Comparison of ENCODE assay signal across 15 cellular contexts in genomic region chr9:133727277-133727875, GRCh38. TPM values are rescaled to one million over a fixed set of nuclear protein-coding genes. Genes with fewer than 3 reads are reported as not detected.
A peak's percentile ranks its signal among the peaks of the same experiment; 100 is the strongest.
DNase-seq lines count a peak whose midpoint lies in the region; ATAC-seq and TF ChIP-seq lines count a peak whose summit lies in the region.
"Had no signal": no experiment of that assay in that cellular context is flagged by ENCODE, and none has a peak within 500 bp of the region (broad histone marks: within the 10 kb centered on the region; RNA-seq: fewer than 3 reads in every experiment).

No MANE protein-coding gene starts in this region.

- ATAC-seq in SK-N-SH treated with all-trans-retinoic acid at 6 μM for 48 hours (no peak), PC-3 (no peak), HG03135 (IDR thresholded peaks at IDR 0.05; ENCODE audit: unreplicated experiment) (no peak)

- no peak for TF ChIP-seq RAD21 in SK-N-SH (IDR thresholded peaks at IDR 0.05; ENCODE audit: low read length)

- H3K79me2 ChIP-seq in SK-N-SH (ENCODE audit: insufficient read depth) (no peaks in the 10 kb centered on the region), PC-3 (ENCODE audit: low read length) (no peaks in the 10 kb centered on the region)

- H3K9me3 Mint-ChIP-seq in glutamatergic neuron (ENCODE audit: unreplicated experiment) = peaks cover 5% of the 10 kb centered on the region
- H3K9me3 Mint-ChIP-seq: HFFc6; naive thymus-derived CD4-positive, alpha-beta T cell had no signal

- peaks cover 6% of the 10 kb centered on the region for H3K27me3 Mint-ChIP-seq in glutamatergic neuron (ENCODE audit: unreplicated experiment)

- no peak overlapping the region for H3K27ac Mint-ChIP-seq in glutamatergic neuron (ENCODE audit: unreplicated experiment)
- H3K27ac Mint-ChIP-seq: HFFc6 had no signal

- peaks cover 0 to 3% of the 10 kb centered on the region in 2 experiments for H3K36me3 ChIP-seq in SK-N-SH (replicated peaks in 1 of 2; ENCODE audit: control insufficient read depth in 1 of 2, insufficient read depth in 2 of 2, low read length in 1 of 2)
- no peaks in the 10 kb centered on the region for H3K36me3 ChIP-seq in PC-3 (ENCODE audit: low read depth, low read length)
- no peaks in the 10 kb centered on the region for H3K36me3 ChIP-seq in spleen

- TF ChIP-seq CTCF in SK-N-SH (IDR thresholded peaks at IDR 0.05) (peak; percentile 9; the same call in 1 of the 2 replicates), PC-3 (conservative IDR thresholded peaks at IDR 0.05; ENCODE audit: low read depth, low read length) (0 out of 2 replicates have a peak, but pooled peaks have one; percentile 20), glutamatergic neuron (IDR thresholded peaks at IDR 0.05; ENCODE audit: partially characterized antibody, unreplicated experiment) (no peak), spleen (IDR thresholded peaks at IDR 0.05 in 8 of 11, conservative IDR thresholded peaks at IDR 0.05 in 3 of 11) (peak in 1 of 11 experiments; percentile 9)

- DNase-seq in SK-N-SH = peak; percentile 46
- DNase-seq in PC-3 = peak; percentile 7
- DNase-seq in glutamatergic neuron = peak; percentile 10
- DNase-seq in spleen = peak; percentile 56
- no peak for DNase-seq in A172 (ENCODE audit: low spot score)
- DNase-seq in NCI-H2081 treated with DMSO at 0.1 percent for 48 hours (lab: John Stamatoyannopoulos, UW) = no peak
- DNase-seq: DMS79, HFFc6, IMR-90, islet precursor cell had no signal

- H3K4me1 ChIP-seq in SK-N-SH (ENCODE audit: control insufficient read depth in 1 of 2, insufficient read depth in 2 of 2, low read depth in 1 of 2, low read length in 1 of 2) = peaks cover 0 to 5% of the 10 kb centered on the region in 2 experiments; a peak in 1 of 4 replicates
- no peaks in the 10 kb centered on the region for H3K4me1 ChIP-seq in PC-3 (ENCODE audit: insufficient read depth, low read length)
- H3K4me1 ChIP-seq in spleen = peaks cover 0 to 3% (median 0%) of the 10 kb centered on the region in 6 donors

- no peak for TF ChIP-seq POLR2A in spleen (IDR thresholded peaks at IDR 0.05)

- peaks cover 10% of the 10 kb centered on the region for H3K4me1 Mint-ChIP-seq in glutamatergic neuron (ENCODE audit: low read depth, unreplicated experiment)

- no peak overlapping the region for H3K4me3 ChIP-seq in SK-N-SH (ENCODE audit: low read depth in 2 of 2, low read length in 1 of 2)
- H3K4me3 ChIP-seq in PC-3 (ENCODE audit: low read length) = no peak overlapping the region
- H3K4me3 ChIP-seq in spleen = no peak overlapping the region
- H3K4me3 ChIP-seq: dorsolateral prefrontal cortex, smooth muscle cell had no signal

- H3K9me2 ChIP-seq in SK-N-SH (no peaks in the 10 kb centered on the region), PC-3 (replicated peaks; ENCODE audit: low read length) (no peaks in the 10 kb centered on the region)

- H3K27ac ChIP-seq in SK-N-SH (ENCODE audit: low read depth in 2 of 2, low read length in 1 of 2) (no peak overlapping the region), PC-3 (ENCODE audit: low read length) (no peak overlapping the region), spleen (no peak overlapping the region)

- H2AFZ ChIP-seq in SK-N-SH (ENCODE audit: low read depth) (no peak overlapping the region), PC-3 (ENCODE audit: low read length) (no peak overlapping the region)

- H3F3A ChIP-seq in SK-N-SH (replicated peaks; ENCODE audit: insufficient read depth) (peaks cover 4% of the 10 kb centered on the region), PC-3 (ENCODE audit: low read length, unreplicated experiment) (no peaks in the 10 kb centered on the region)

- intact Hi-C loops in PC-3 (cut with micrococcal nuclease) (loop anchor here (2.0 kb wide), 1 partner anchor 195 kb away; no protein-coding TSS in a partner anchor), spleen (cut with DNase I; ENCODE audit: low total_unique reads) (loop anchor here (10.0 kb wide), 1 partner anchor 193 kb away; the partner anchor contains the start of gene ADAMTSL2)

- H4K20me1 ChIP-seq in SK-N-SH (ENCODE audit: insufficient read depth) (no peaks in the 10 kb centered on the region), PC-3 (ENCODE audit: low read length) (no peaks in the 10 kb centered on the region)

- H3K27me3 ChIP-seq in SK-N-SH (ENCODE audit: insufficient read depth) = no peaks in the 10 kb centered on the region
- H3K27me3 ChIP-seq in PC-3 (ENCODE audit: low read length) = no peaks in the 10 kb centered on the region
- peaks cover 0 to 47% (median 0%) of the 10 kb centered on the region in 7 donors for H3K27me3 ChIP-seq in spleen (replicated peaks in 1 of 7)

- no peak overlapping the region for H3K9ac ChIP-seq in SK-N-SH
- H3K9ac ChIP-seq in PC-3 (ENCODE audit: low read length) = no peak overlapping the region

- TF ChIP-seq EP300 in SK-N-SH (IDR thresholded peaks at IDR 0.05; ENCODE audit: borderline replicate concordance in 1 of 2, low read depth in 1 of 2, low read length in 1 of 2) = no peak

- no peak overlapping the region for H3K4me3 Mint-ChIP-seq in glutamatergic neuron (ENCODE audit: unreplicated experiment)
- H3K4me3 Mint-ChIP-seq: HFFc6; naive thymus-derived CD4-positive, alpha-beta T cell had no signal

- CTCF ChIA-PET in SK-N-SH (lab: Yijun Ruan, JAX) = interaction anchor here (0.6 to 8.7 kb wide), 37 partner anchors 8 to 539 kb away, joined by 3 to 83 read pairs (median 4); partner anchors contain the start of genes ADAMTSL2 and SARDH
- CTCF ChIA-PET in PC-3 (lab: Charles Lee) = interaction anchor here (0.5 to 0.8 kb wide), 2 partner anchors 16 to 30 kb away, joined by 3 read pairs; no protein-coding TSS in a partner anchor

- no TSS peak for BruUV-seq in PC-3 (replicated peaks; lab: Mats Ljungman, UMichigan)

- H3K36me3 Mint-ChIP-seq in glutamatergic neuron (ENCODE audit: unreplicated experiment) = peaks cover 3% of the 10 kb centered on the region
- H3K36me3 Mint-ChIP-seq: naive thymus-derived CD4-positive, alpha-beta T cell had no signal

- 88% methylated on average over 4 of the region's 10 CpGs for WGBS in SK-N-SH (ENCODE audit: low lambda C conversion rate)
- 53 to 61% (median 57%) methylated on average over 9 to 10 of the region's 10 CpGs for WGBS in spleen, 5 donors

- POLR2A ChIA-PET in SK-N-SH (lab: Yijun Ruan, JAX) (interaction anchor here (0.8 to 1.8 kb wide), 4 partner anchors 23 to 91 kb away, joined by 4 to 6 read pairs (median 5); partner anchors contain the start of gene DBH), PC-3 (lab: Charles Lee; ENCODE audit: unreplicated experiment) (no interaction called here)

- H3K4me2 ChIP-seq in SK-N-SH (no peak overlapping the region), PC-3 (ENCODE audit: low read length) (no peak overlapping the region)
- H3K4me2 ChIP-seq: smooth muscle cell had no signal

- H3K9me3 ChIP-seq in SK-N-SH (no peaks in the 10 kb centered on the region), PC-3 (ENCODE audit: low read length) (no peaks in the 10 kb centered on the region), spleen (no peaks in the 10 kb centered on the region)

TF ChIP-seq in SK-N-SH, 30 proteins besides CTCF, POLR2A, EP300 and RAD21 (continues in another document):
- TF ChIP-seq ZBTB33 (IDR thresholded peaks at IDR 0.05; ENCODE audit: borderline replicate concordance, low read depth) = no peak
- TF ChIP-seq TEAD4 (IDR thresholded peaks at IDR 0.05; ENCODE audit: borderline replicate concordance, insufficient read depth) = no peak
- no peak for TF ChIP-seq CHD2 (IDR thresholded peaks at IDR 0.05; ENCODE audit: low read length, partially characterized antibody)
- no peak for TF ChIP-seq SIN3A (IDR thresholded peaks at IDR 0.05; ENCODE audit: borderline replicate concordance, low read depth, low read length)

TF ChIP-seq in SK-N-SH treated with all-trans-retinoic acid at 6 μM for 48 hours, 23 proteins besides CTCF, POLR2A, EP300 and RAD21 (continues in another document):
- TF ChIP-seq OSR1 (CRISPR knock-in tag; IDR thresholded peaks at IDR 0.05) (no peak), GLIS3 (CRISPR knock-in tag; IDR thresholded peaks at IDR 0.05) (no peak), ZNF70 (CRISPR knock-in tag; IDR thresholded peaks at IDR 0.05) (no peak), TCF4 (CRISPR knock-in tag; IDR thresholded peaks at IDR 0.05; ENCODE audit: borderline replicate concordance) (no peak), PPARA (CRISPR knock-in tag; IDR thresholded peaks at IDR 0.05; ENCODE audit: borderline replicate concordance) (no peak), TSHZ2 (CRISPR knock-in tag; IDR thresholded peaks at IDR 0.05) (no peak), ZNF8 (CRISPR knock-in tag; IDR thresholded peaks at IDR 0.05) (no peak)

RNA-seq across cellular contexts. Expression of gene SARDH, which starts 10.8 kb away (rescaled TPM):
- polyA plus RNA-seq in SK-N-SH (2012; rRNA removed) (2.9 and 5.9 TPM in 2 replicates), spleen (1 to 10 TPM; 1.3 to 1.5 (median 1.5) TPM)
- 1.6 and 3.0 TPM in 2 replicates for polyA plus RNA-seq in SK-N-SH (2012; cell fraction: cytosol; rRNA removed)
- polyA plus RNA-seq in SK-N-SH (2012; cell fraction: nucleus; rRNA removed) = 9.9 and 14.3 TPM in 2 replicates
- total RNA-seq in PC-3 (2014; rRNA removed) (2.5 and 3.4 TPM in 2 replicates), glutamatergic neuron (ENCODE audit: unreplicated experiment) (2.0 TPM), spleen (1 to 10 TPM; 1.0 to 4.5 (median 3.1) TPM)
- total RNA-seq in A172 (2014; rRNA removed; shearing (Covaris generic)) = 30.5 and 31.0 TPM in 2 replicates

Comparison
In these comparisons a context has a peak if more than half of its experiments do, and no peak if none do; other contexts are left out.
1. DNase-seq: peak in SK-N-SH (single experiment), PC-3 (single experiment), glutamatergic neuron (single experiment) and spleen (single experiment); none in A172 (single experiment) and NCI-H2081 treated with DMSO at 0.1 percent for 48 hours (single experiment).